In genomic region chr15:78944202-78944625, GRCh38 we compare ENCODE assay signal across 8 cellular contexts. TPM values are rescaled to one million over a fixed set of nuclear protein-coding genes. Genes with fewer than 3 reads are reported as not detected.
A peak's percentile ranks its signal among the peaks of the same experiment; 100 is the strongest.
DNase-seq lines count a peak whose midpoint lies in the region; ATAC-seq lines count a peak whose summit lies in the region.

No MANE protein-coding gene starts in this region.

- H3K9me3 Mint-ChIP-seq in T-cell = no peaks in the 10 kb centered on the region

- ATAC-seq in GM18867 (IDR thresholded peaks at IDR 0.05; ENCODE audit: unreplicated experiment) = peak; percentile 11
- ATAC-seq in HG02763 (IDR thresholded peaks at IDR 0.05; ENCODE audit: unreplicated experiment) = peak; percentile 16
- peak in 3 of 4 experiments; percentile 6 to 18 (median 13) for ATAC-seq in T-cell (replicated peaks in 1 of 4)
- peak; percentile 30 to 47 for ATAC-seq in right cardiac atrium

- POLR2A ChIA-PET in T-cell (lab: Charles Lee) = interaction anchor here in 1 of 2 donors (0.5 kb wide), 1 partner anchor 64 kb away, joined by 8 read pairs; no protein-coding TSS in a partner anchor

- H3K36me3 ChIP-seq in skeletal muscle tissue (ENCODE audit: control insufficient read depth in 3 of 3, insufficient read depth in 3 of 3, low read length in 3 of 3) = no peaks in the 10 kb centered on the region

- H3K27ac Mint-ChIP-seq in T-cell = no peak overlapping the region

- H3K9me3 ChIP-seq in right cardiac atrium (ENCODE audit: control insufficient read depth, low read length) (no peaks in the 10 kb centered on the region), skeletal muscle tissue (ENCODE audit: control insufficient read depth in 3 of 3, low read length in 3 of 3) (no peaks in the 10 kb centered on the region)

- H3K4me1 Mint-ChIP-seq in T-cell = peaks cover 2 to 22% (median 7%) of the 10 kb centered on the region in 3 donors

- CTCF ChIA-PET in T-cell (lab: Charles Lee) = interaction anchor here in 1 of 2 donors (0.5 kb wide), 1 partner anchor 47 kb away, joined by 3 read pairs; no protein-coding TSS in a partner anchor

- H3K4me1 ChIP-seq in right cardiac atrium (ENCODE audit: control insufficient read depth, insufficient read depth, low read length) (peaks cover 3% of the 10 kb centered on the region), skeletal muscle tissue (ENCODE audit: control insufficient read depth in 3 of 3, insufficient read depth in 3 of 3, low read length in 3 of 3) (peaks cover 10 to 18% (median 10%) of the 10 kb centered on the region in 3 donors)

- H3K4me3 ChIP-seq in right cardiac atrium (ENCODE audit: low read length) (peak overlapping the region; percentile 63), skeletal muscle tissue (ENCODE audit: low read length in 3 of 3) (peak overlapping the region; percentile 69 to 81 (median 71))

- DNase-seq in T-cell = peak in 1 of 34 experiments; percentile 7
- DNase-seq in right cardiac atrium = peak in 1 of 3 donors; percentile 60
- DNase-seq in epidermal melanocyte (ENCODE audit: insufficient read length, low spot score) = no peak
- DNase-seq in NCI-H2227 (lab: John Stamatoyannopoulos, UW; ENCODE audit: unreplicated experiment) = no peak
- DNase-seq in NCI-H526 treated with DMSO at 0.1 percent for 48 hours (lab: John Stamatoyannopoulos, UW) = no peak

- H3K4me3 Mint-ChIP-seq in T-cell = peak overlapping the region; percentile 68 to 80 (median 73)

- peak overlapping the region; percentile 10 for H3K27ac ChIP-seq in right cardiac atrium (ENCODE audit: low read length)
- H3K27ac ChIP-seq in skeletal muscle tissue (ENCODE audit: low read depth, low read length) = no peak overlapping the region

- peaks cover 4 to 5% of the 10 kb centered on the region in 2 donors for H3K27me3 Mint-ChIP-seq in T-cell

- no peaks in the 10 kb centered on the region for H3K27me3 ChIP-seq in right cardiac atrium (ENCODE audit: control insufficient read depth, insufficient read depth)
- H3K27me3 ChIP-seq in skeletal muscle tissue (ENCODE audit: control insufficient read depth in 3 of 3, insufficient read depth in 3 of 3, low read length in 3 of 3) = no peaks in the 10 kb centered on the region

- no peaks in the 10 kb centered on the region for H3K36me3 Mint-ChIP-seq in T-cell

- peak overlapping the region; percentile 67 to 82 (median 68) for H3K9ac ChIP-seq in skeletal muscle tissue (ENCODE audit: low read depth in 1 of 3, low read length in 3 of 3)

- 36% methylated on average over 12 of the region's 12 CpGs for WGBS in right cardiac atrium

- intact Hi-C loops in right cardiac atrium (cut with DNase I) = no loop called here

RNA-seq across cellular contexts. Expression of gene CTSH, which starts 0.6 kb away (rescaled TPM):
- total RNA-seq in T-cell = 10 to 100 TPM in 4 of 5 donors, 1 to 10 TPM in 1; 8.5 to 49.7 (median 19.2) TPM
- 100 to 1,000 TPM in 1 of 4 donors, 10 to 100 TPM in 3; 41.0 to 101 (median 79.4) TPM for total RNA-seq in right cardiac atrium
- polyA plus RNA-seq in right cardiac atrium = 126 TPM
- 34.4 TPM for total RNA-seq in skeletal muscle tissue
